Comparison of ENCODE assay signal across 2 cellular contexts in genomic region chr1:58977595-58977994, GRCh38.
A peak's percentile ranks its signal among the peaks of the same experiment; 100 is the strongest.
TF ChIP-seq lines count a peak whose summit lies in the region.

No MANE protein-coding gene starts in this region.

TF ChIP-seq in HepG2, 621 proteins besides CTCF, POLR2A, EP300 and RAD21:
- TF ChIP-seq MAFF (IDR thresholded peaks at IDR 0.05; ENCODE audit: low read depth, low read length) (peak; percentile 92), MAFK (conservative IDR thresholded peaks at IDR 0.05 in 1 of 2, IDR thresholded peaks at IDR 0.05 in 1 of 2; ENCODE audit: low read length in 2 of 2) (peak; percentile 82 to 95), LCORL (IDR thresholded peaks at IDR 0.05) (no peak), LCORL (CRISPR knock-in tag; IDR thresholded peaks at IDR 0.05) (no peak)

TF ChIP-seq in K562, 482 proteins besides CTCF, POLR2A, EP300 and RAD21:
- TF ChIP-seq MAFK (IDR thresholded peaks at IDR 0.05; ENCODE audit: low read length) (peak; percentile 91), NEUROD1 (IDR thresholded peaks at IDR 0.05; ENCODE audit: borderline replicate concordance, low read depth, low read length, partially characterized antibody) (no peak), MAFG (tag; conservative IDR thresholded peaks at IDR 0.05) (peak; percentile 90), KDM2B (CRISPR knock-in tag; IDR thresholded peaks at IDR 0.05) (no peak), KHSRP (IDR thresholded peaks at IDR 0.05) (no peak), UBTF (IDR thresholded peaks at IDR 0.05; ENCODE audit: borderline replicate concordance in 1 of 2, low read depth in 2 of 2, low read length in 2 of 2) (no peak), ZNF316 (IDR thresholded peaks at IDR 0.05) (peak; percentile 93), NFYB (IDR thresholded peaks at IDR 0.05; ENCODE audit: extremely low read depth, insufficient read length) (no peak), RAD51 (IDR thresholded peaks at IDR 0.05; ENCODE audit: borderline replicate concordance, low read depth) (no peak), ZNF449 (CRISPR knock-in tag; IDR thresholded peaks at IDR 0.05) (no peak), MAFF (IDR thresholded peaks at IDR 0.05; ENCODE audit: low read length) (peak; percentile 89), EZH2 (IDR thresholded peaks at IDR 0.05; ENCODE audit: borderline replicate concordance, low read depth, low read length) (no peak), C11orf30 (IDR thresholded peaks at IDR 0.05; ENCODE audit: low read depth) (peak; percentile 87), SIRT6 (IDR thresholded peaks at IDR 0.05; ENCODE audit: low read depth, low read length) (no peak)
